ENCODE assay signal across 12 cellular contexts in genomic region chr1:152543808-152544207, GRCh38. TPM values are rescaled to one million over a fixed set of nuclear protein-coding genes. Genes with fewer than 3 reads are reported as not detected.
DNase-seq lines count a peak whose midpoint lies in the region; ATAC-seq, FAIRE-seq and TF ChIP-seq lines count a peak whose summit lies in the region.
"Had no signal": no experiment of that assay in that cellular context is flagged by ENCODE, and none has a peak within 500 bp of the region (broad histone marks: within the 10 kb centered on the region; RNA-seq: fewer than 3 reads in every experiment).

No MANE protein-coding gene starts in this region.

- H4K20me1 ChIP-seq in K562 (replicated peaks; ENCODE audit: control insufficient read depth, insufficient read depth, low read length): no peaks in the 10 kb centered on the region

- H3K9me3 Mint-ChIP-seq in stimulated activated naive CD8-positive, alpha-beta T cell treated with anti-CD3 and anti-CD28 coated beads, Interleukin-15, amount 100 ng/mL, for 72 hours: peaks cover 0 to 6% of the 10 kb centered on the region in 2 donors

- H3K9me3 ChIP-seq in K562 (replicated peaks; ENCODE audit: control insufficient read depth, insufficient read depth, low read depth, low read length): no peaks in the 10 kb centered on the region
- no peaks in the 10 kb centered on the region for H3K9me3 ChIP-seq in testis
- H3K9me3 ChIP-seq: SJSA1 had no signal

- no peak overlapping the region for H3K4me2 ChIP-seq in K562 (ENCODE audit: insufficient read depth, low read length)

- H3K9ac ChIP-seq in K562 (ENCODE audit: insufficient read depth in 1 of 2, low read depth in 2 of 2, low read length in 2 of 2): no peak overlapping the region

- H3K36me3 ChIP-seq in K562 (ENCODE audit: control insufficient read depth, insufficient read depth, low read length): no peaks in the 10 kb centered on the region
- no peaks in the 10 kb centered on the region for H3K36me3 ChIP-seq in testis (ENCODE audit: low read depth, missing control alignments)
- H3K36me3 ChIP-seq: SJSA1 had no signal

- ATAC-seq in stimulated activated naive CD8-positive, alpha-beta T cell treated with anti-CD3 and anti-CD28 coated beads, Interleukin-15, Interleukin-2, amounts not matched to agents 100 U/mL and 50 U/mL, for 24 hours: no peak
- no peak for ATAC-seq in stimulated activated naive CD8-positive, alpha-beta T cell treated with anti-CD3 and anti-CD28 coated beads, Interleukin-15, amount 100 ng/mL, for 72 hours
- ATAC-seq in K562: peak; percentile 76
- no peak for ATAC-seq in HG03342 (IDR thresholded peaks at IDR 0.05; ENCODE audit: unreplicated experiment)
- ATAC-seq in HG03460 (IDR thresholded peaks at IDR 0.05; ENCODE audit: unreplicated experiment): no peak
- ATAC-seq: stimulated activated effector memory CD8-positive, alpha-beta T cell treated with anti-CD3 and anti-CD28 coated beads, Interleukin-12 subunit alpha, Interleukin-12 subunit beta, amount 100 ng/mL, for 72 hours had no signal

- peaks cover 27% of the 10 kb centered on the region for H3K27me3 Mint-ChIP-seq in stimulated activated naive CD8-positive, alpha-beta T cell treated with anti-CD3 and anti-CD28 coated beads, Interleukin-15, amount 100 ng/mL, for 72 hours
- H3K27me3 Mint-ChIP-seq: brain had no signal

- H3K27me3 ChIP-seq in K562 (ENCODE audit: control insufficient read depth in 2 of 2, insufficient read depth in 2 of 2, low read length in 2 of 2): no peaks in the 10 kb centered on the region
- H3K27me3 ChIP-seq in testis: no peaks in the 10 kb centered on the region
- H3K27me3 ChIP-seq: SJSA1 had no signal

- in situ Hi-C loops in K562 (cut with MboI): no loop called here

- BruUV-seq in K562 (replicated peaks; lab: Mats Ljungman, UMichigan): no TSS peak

- no peak overlapping the region for H3K4me3 ChIP-seq in K562
- H3K4me3 ChIP-seq in testis: no peak overlapping the region
- H3K4me3 ChIP-seq: SJSA1 had no signal

- TF ChIP-seq POLR2A in K562 (conservative IDR thresholded peaks at IDR 0.05) (no peak), testis (IDR thresholded peaks at IDR 0.05) (no peak)

- TF ChIP-seq EP300 in K562 (IDR thresholded peaks at IDR 0.05; ENCODE audit: low read length): no peak

- H3K4me3 Mint-ChIP-seq in stimulated activated naive CD8-positive, alpha-beta T cell treated with anti-CD3 and anti-CD28 coated beads, Interleukin-15, amount 100 ng/mL, for 72 hours: no peak overlapping the region
- H3K4me3 Mint-ChIP-seq: brain; stimulated activated effector memory CD8-positive, alpha-beta T cell treated with anti-CD3 and anti-CD28 coated beads, Interleukin-12 subunit alpha, Interleukin-12 subunit beta, amount 100 ng/mL, for 72 hours had no signal

- CTCF ChIA-PET in K562 (lab: Yijun Ruan, JAX; ENCODE audit: low intra/inter-chr PET ratio): no interaction called here

- H3K9me1 ChIP-seq in K562 (ENCODE audit: control insufficient read depth, insufficient read depth, low read length): no peaks in the 10 kb centered on the region

- H3K27ac ChIP-seq in K562 (ENCODE audit: extremely low read depth, low read depth, low read length) (no peak overlapping the region), testis (no peak overlapping the region)
- H3K27ac ChIP-seq: SJSA1 had no signal

- peak; percentile 41 to 53 (median 43); a peak in 4 of 6 replicates for TF ChIP-seq CTCF in K562 (IDR thresholded peaks at IDR 0.05 in 2 of 3, conservative IDR thresholded peaks at IDR 0.05 in 1 of 3; ENCODE audit: insufficient read depth in 2 of 3, low read depth in 1 of 3, low read length in 3 of 3)
- peak in 1 of 3 experiments; percentile 13 for TF ChIP-seq CTCF in testis (IDR thresholded peaks at IDR 0.05)

- no peaks in the 10 kb centered on the region for H3K4me1 ChIP-seq in K562 (replicated peaks in 1 of 2; ENCODE audit: control insufficient read depth in 2 of 2, insufficient read depth in 2 of 2, low read length in 2 of 2)
- no peaks in the 10 kb centered on the region for H3K4me1 ChIP-seq in testis
- H3K4me1 ChIP-seq: SJSA1 had no signal

- WGBS in K562 (ENCODE audit: insufficient coverage, low coverage, missing lambda C conversion rate): 0% methylated on average over 4 of the region's 4 CpGs
- WGBS in testis, 2 donors: 42 to 50% methylated on average over 4 of the region's 4 CpGs

- H3K79me2 ChIP-seq in K562 (ENCODE audit: control insufficient read depth, insufficient read depth, low read length): no peaks in the 10 kb centered on the region

- no peak for TF ChIP-seq RAD21 in K562 (CRISPR knock-in tag; conservative IDR thresholded peaks at IDR 0.05 in 1 of 2, IDR thresholded peaks at IDR 0.05 in 1 of 2)

- no peak overlapping the region for H2AFZ ChIP-seq in K562 (ENCODE audit: low read depth, low read length)

- POLR2A ChIA-PET in K562 (lab: Yijun Ruan, JAX): no interaction called here

- no peak for FAIRE-seq in K562 (lab: Jason Lieb, UNC)
- FAIRE-seq: H1 had no signal

- peak; percentile 4 for DNase-seq in stimulated activated naive CD8-positive, alpha-beta T cell treated with anti-CD3 and anti-CD28 coated beads, Interleukin-15, Interleukin-2, amounts not matched to agents 100 U/mL and 50 U/mL, for 24 hours
- no peak for DNase-seq in stimulated activated naive CD8-positive, alpha-beta T cell treated with anti-CD3 and anti-CD28 coated beads, Interleukin-15, amount 100 ng/mL, for 72 hours
- DNase-seq in M059J (ENCODE audit: low read depth): peak; percentile 3
- peak; percentile 23 to 33 (median 25) for DNase-seq in K562 (ENCODE audit: extremely low read depth in 1 of 4, low spot score in 3 of 4)
- no peak for DNase-seq in testis
- DNase-seq in NCI-H1930 (lab: John Stamatoyannopoulos, UW): no peak

- H3K4me1 Mint-ChIP-seq in stimulated activated naive CD8-positive, alpha-beta T cell treated with anti-CD3 and anti-CD28 coated beads, Interleukin-15, amount 100 ng/mL, for 72 hours: no peaks in the 10 kb centered on the region
- H3K4me1 Mint-ChIP-seq: brain; stimulated activated effector memory CD8-positive, alpha-beta T cell treated with anti-CD3 and anti-CD28 coated beads, Interleukin-12 subunit alpha, Interleukin-12 subunit beta, amount 100 ng/mL, for 72 hours had no signal

- H3K27ac Mint-ChIP-seq in stimulated activated naive CD8-positive, alpha-beta T cell treated with anti-CD3 and anti-CD28 coated beads, Interleukin-15, amount 100 ng/mL, for 72 hours: no peak overlapping the region
- H3K27ac Mint-ChIP-seq: brain; stimulated activated effector memory CD8-positive, alpha-beta T cell treated with anti-CD3 and anti-CD28 coated beads, Interleukin-12 subunit alpha, Interleukin-12 subunit beta, amount 100 ng/mL, for 72 hours had no signal

- intact Hi-C loops in K562 (cut with micrococcal nuclease): no loop called here
- intact Hi-C loops in testis (cut with DNase I; ENCODE audit: low total_unique reads): no loop called here

RNA-seq across cellular contexts. Expression of gene LCE3E, which starts 22.8 kb away (rescaled TPM):
- not detected in 2 replicates for total RNA-seq in M059J (2014; rRNA removed; shearing (Covaris generic))
- not detected in 2 replicates for total RNA-seq in K562 (2011; cell fraction: chromatin; rRNA removed; ENCODE audit: low replicate concordance)
- not detected in 2 replicates for total RNA-seq in K562 (2011; cell fraction: nucleolus; rRNA removed)
- not detected in 2 replicates for total RNA-seq in K562 (2011; cell fraction: nucleoplasm; rRNA removed)
- total RNA-seq in K562 (2014; rRNA removed): not detected in 2 replicates
- total RNA-seq in K562 (2014; rRNA removed; fragmentation: Illumina TruSeq; extraction: Trizol): not detected in 2 replicates
- not detected in 2 replicates for total RNA-seq in K562 (2015; rRNA removed; fragmentation: Illumina TruSeq; extraction: Trizol)
- total RNA-seq in K562 (2021): not detected in 2 replicates
- not detected in 2 replicates for polyA plus RNA-seq in K562 (2011; rRNA removed)
- polyA plus RNA-seq in K562 (2011; cell fraction: cytosol; rRNA removed): not detected in 2 replicates
- not detected in 2 replicates for polyA plus RNA-seq in K562 (2011; cell fraction: nucleus; rRNA removed)
- not detected in 2 replicates for polyA plus RNA-seq in K562 (2012)
- not detected in 2 replicates for polyA plus RNA-seq in K562 (2014; fragmentation: Illumina TruSeq; extraction: Trizol)
- not detected for polyA plus RNA-seq in K562 (2014; fragmentation: Nextera tagmentation; extraction: Ambion mirVana)
- not detected in 2 replicates for polyA plus RNA-seq in K562 (2014; rRNA removed)
- polyA minus RNA-seq in K562 (2011; rRNA and poly(A)+ RNA removed): not detected in 2 replicates
- polyA minus RNA-seq in K562 (2011; cell fraction: cytosol; rRNA and poly(A)+ RNA removed): not detected in 2 replicates
- not detected in 2 replicates for polyA minus RNA-seq in K562 (2011; cell fraction: nucleus; rRNA and poly(A)+ RNA removed)
- total RNA-seq in testis: not detected
- polyA plus RNA-seq in testis (ENCODE audit: insufficient read depth, low read depth, low replicate concordance): not detected
- total RNA-seq: H1, SJSA1 had no signal
- polyA plus RNA-seq: H1 had no signal

RNA-seq across cellular contexts. Expression of gene CRCT1, which starts 29.5 kb away (rescaled TPM):
- total RNA-seq in M059J (2014; rRNA removed; shearing (Covaris generic)): not detected in 2 replicates
- total RNA-seq in K562 (2011; cell fraction: chromatin; rRNA removed; ENCODE audit: low replicate concordance): not detected in 2 replicates
- not detected in 2 replicates for total RNA-seq in K562 (2011; cell fraction: nucleolus; rRNA removed)
- not detected in 2 replicates for total RNA-seq in K562 (2011; cell fraction: nucleoplasm; rRNA removed)
- total RNA-seq in K562 (2014; rRNA removed) (not detected in 2 replicates), K562 (2014; rRNA removed; fragmentation: Illumina TruSeq; extraction: Trizol) (not detected in 2 replicates), K562 (2015; rRNA removed; fragmentation: Illumina TruSeq; extraction: Trizol) (not detected in 2 replicates), K562 (2021) (not detected in 2 replicates), testis (not detected)
- polyA plus RNA-seq in K562 (2011; rRNA removed) (not detected in 2 replicates), K562 (2014; fragmentation: Illumina TruSeq; extraction: Trizol) (not detected in 2 replicates), K562 (2014; fragmentation: Nextera tagmentation; extraction: Ambion mirVana) (not detected), K562 (2014; rRNA removed) (not detected in 2 replicates), testis (ENCODE audit: insufficient read depth, low read depth, low replicate concordance) (not detected)
- not detected in 2 replicates for polyA plus RNA-seq in K562 (2011; cell fraction: cytosol; rRNA removed)
- polyA plus RNA-seq in K562 (2011; cell fraction: nucleus; rRNA removed): not detected in 2 replicates
- not detected in 2 replicates for polyA plus RNA-seq in K562 (2012)
- not detected in 2 replicates for polyA minus RNA-seq in K562 (2011; rRNA and poly(A)+ RNA removed)
- polyA minus RNA-seq in K562 (2011; cell fraction: cytosol; rRNA and poly(A)+ RNA removed): not detected in 2 replicates
- not detected in 2 replicates for polyA minus RNA-seq in K562 (2011; cell fraction: nucleus; rRNA and poly(A)+ RNA removed)
- total RNA-seq: H1, SJSA1 had no signal
- polyA plus RNA-seq: H1 had no signal

RNA-seq across cellular contexts. Expression of gene LCE5A, which starts 33.2 kb away (rescaled TPM):
- total RNA-seq in M059J (2014; rRNA removed; shearing (Covaris generic)): not detected in 2 replicates
- not detected in 2 replicates for total RNA-seq in K562 (2011; cell fraction: chromatin; rRNA removed; ENCODE audit: low replicate concordance)
- total RNA-seq in K562 (2011; cell fraction: nucleolus; rRNA removed): not detected in 2 replicates
- total RNA-seq in K562 (2011; cell fraction: nucleoplasm; rRNA removed): not detected in 2 replicates
- total RNA-seq in K562 (2014; rRNA removed): not detected in 2 replicates
- not detected in 2 replicates for total RNA-seq in K562 (2014; rRNA removed; fragmentation: Illumina TruSeq; extraction: Trizol)
- total RNA-seq in K562 (2015; rRNA removed; fragmentation: Illumina TruSeq; extraction: Trizol): not detected in 2 replicates
- not detected in 2 replicates for total RNA-seq in K562 (2021)
- polyA plus RNA-seq in K562 (2011; rRNA removed): not detected in 2 replicates
- not detected in 2 replicates for polyA plus RNA-seq in K562 (2011; cell fraction: cytosol; rRNA removed)
- polyA plus RNA-seq in K562 (2011; cell fraction: nucleus; rRNA removed): not detected in 2 replicates
- not detected in 2 replicates for polyA plus RNA-seq in K562 (2012)
- not detected in 2 replicates for polyA plus RNA-seq in K562 (2014; fragmentation: Illumina TruSeq; extraction: Trizol)
- not detected for polyA plus RNA-seq in K562 (2014; fragmentation: Nextera tagmentation; extraction: Ambion mirVana)
- not detected in 2 replicates for polyA plus RNA-seq in K562 (2014; rRNA removed)
- not detected in 2 replicates for polyA minus RNA-seq in K562 (2011; rRNA and poly(A)+ RNA removed)
- polyA minus RNA-seq in K562 (2011; cell fraction: cytosol; rRNA and poly(A)+ RNA removed): not detected in 2 replicates
- not detected in 2 replicates for polyA minus RNA-seq in K562 (2011; cell fraction: nucleus; rRNA and poly(A)+ RNA removed)
- under 1 TPM in 1 of 2 donors, not detected in 1; 0.37 TPM for total RNA-seq in testis
- polyA plus RNA-seq in testis (ENCODE audit: insufficient read depth, low read depth, low replicate concordance): 0.44 TPM
- total RNA-seq: H1, SJSA1 had no signal
- polyA plus RNA-seq: H1 had no signal

RNA-seq across cellular contexts. Expression of gene LCE3D, which starts 36.5 kb away (rescaled TPM):
- not detected in 2 replicates for total RNA-seq in M059J (2014; rRNA removed; shearing (Covaris generic))
- total RNA-seq in K562 (2011; cell fraction: chromatin; rRNA removed; ENCODE audit: low replicate concordance): not detected in 2 replicates
- not detected in 2 replicates for total RNA-seq in K562 (2011; cell fraction: nucleolus; rRNA removed)
- not detected in 2 replicates for total RNA-seq in K562 (2011; cell fraction: nucleoplasm; rRNA removed)
- total RNA-seq in K562 (2014; rRNA removed) (not detected in 2 replicates), K562 (2014; rRNA removed; fragmentation: Illumina TruSeq; extraction: Trizol) (not detected in 2 replicates), K562 (2015; rRNA removed; fragmentation: Illumina TruSeq; extraction: Trizol) (not detected in 2 replicates), K562 (2021) (not detected in 2 replicates), testis (not detected)
- polyA plus RNA-seq in K562 (2011; rRNA removed) (not detected in 2 replicates), K562 (2014; fragmentation: Illumina TruSeq; extraction: Trizol) (not detected in 2 replicates), K562 (2014; fragmentation: Nextera tagmentation; extraction: Ambion mirVana) (not detected), K562 (2014; rRNA removed) (not detected in 2 replicates), testis (ENCODE audit: insufficient read depth, low read depth, low replicate concordance) (not detected)
- not detected in 2 replicates for polyA plus RNA-seq in K562 (2011; cell fraction: cytosol; rRNA removed)
- not detected in 2 replicates for polyA plus RNA-seq in K562 (2011; cell fraction: nucleus; rRNA removed)
- polyA plus RNA-seq in K562 (2012): not detected in 2 replicates
- not detected in 2 replicates for polyA minus RNA-seq in K562 (2011; rRNA and poly(A)+ RNA removed)
- polyA minus RNA-seq in K562 (2011; cell fraction: cytosol; rRNA and poly(A)+ RNA removed): not detected in 2 replicates
- polyA minus RNA-seq in K562 (2011; cell fraction: nucleus; rRNA and poly(A)+ RNA removed): not detected in 2 replicates
- total RNA-seq: H1, SJSA1 had no signal
- polyA plus RNA-seq: H1 had no signal

RNA-seq across cellular contexts. Expression of gene LCE3C, which starts 56.2 kb away (rescaled TPM):
- total RNA-seq in M059J (2014; rRNA removed; shearing (Covaris generic)): not detected in 2 replicates
- total RNA-seq in K562 (2011; cell fraction: chromatin; rRNA removed; ENCODE audit: low replicate concordance): not detected in 2 replicates
- total RNA-seq in K562 (2011; cell fraction: nucleolus; rRNA removed): not detected in 2 replicates
- not detected in 2 replicates for total RNA-seq in K562 (2011; cell fraction: nucleoplasm; rRNA removed)
- total RNA-seq in K562 (2014; rRNA removed) (not detected in 2 replicates), K562 (2014; rRNA removed; fragmentation: Illumina TruSeq; extraction: Trizol) (not detected in 2 replicates), K562 (2015; rRNA removed; fragmentation: Illumina TruSeq; extraction: Trizol) (not detected in 2 replicates), K562 (2021) (not detected in 2 replicates), testis (not detected)
- polyA plus RNA-seq in K562 (2011; rRNA removed) (not detected in 2 replicates), K562 (2014; fragmentation: Illumina TruSeq; extraction: Trizol) (not detected in 2 replicates), K562 (2014; fragmentation: Nextera tagmentation; extraction: Ambion mirVana) (not detected), K562 (2014; rRNA removed) (not detected in 2 replicates), testis (ENCODE audit: insufficient read depth, low read depth, low replicate concordance) (not detected)
- polyA plus RNA-seq in K562 (2011; cell fraction: cytosol; rRNA removed): not detected in 2 replicates
- not detected in 2 replicates for polyA plus RNA-seq in K562 (2011; cell fraction: nucleus; rRNA removed)
- polyA plus RNA-seq in K562 (2012): not detected in 2 replicates
- not detected in 2 replicates for polyA minus RNA-seq in K562 (2011; rRNA and poly(A)+ RNA removed)
- polyA minus RNA-seq in K562 (2011; cell fraction: cytosol; rRNA and poly(A)+ RNA removed): not detected in 2 replicates
- not detected in 2 replicates for polyA minus RNA-seq in K562 (2011; cell fraction: nucleus; rRNA and poly(A)+ RNA removed)
- total RNA-seq: H1, SJSA1 had no signal
- polyA plus RNA-seq: H1 had no signal

Comparison
In these comparisons a context has a peak if more than half of its experiments do, and no peak if none do; other contexts are left out.
1. DNase-seq: peak in stimulated activated naive CD8-positive, alpha-beta T cell treated with anti-CD3 and anti-CD28 coated beads, Interleukin-15, Interleukin-2, amounts not matched to agents 100 U/mL and 50 U/mL, for 24 hours (single experiment), M059J (single experiment) and K562 (4 of 4); none in stimulated activated naive CD8-positive, alpha-beta T cell treated with anti-CD3 and anti-CD28 coated beads, Interleukin-15, amount 100 ng/mL, for 72 hours (0 of 2), testis (single experiment) and NCI-H1930 (0 of 2).